8 cellular contexts compared by ENCODE assay signal in genomic region chr5:1641560-1642166, GRCh38.
DNase-seq lines count a peak whose midpoint lies in the region; ATAC-seq, FAIRE-seq and TF ChIP-seq lines count a peak whose summit lies in the region.

No MANE protein-coding gene starts in this region.

- H3K4me1 ChIP-seq in body of pancreas (peaks cover 11% of the 10 kb centered on the region), iPS DF 6.9 (ENCODE audit: control insufficient read depth, insufficient read depth, low read length) (peaks cover 1% of the 10 kb centered on the region)

- TF ChIP-seq POLR2A in GM12892 (IDR thresholded peaks at IDR 0.05; ENCODE audit: low read depth, low read length) (no peak), body of pancreas (IDR thresholded peaks at IDR 0.05) (no peak)

- intact Hi-C loops in body of pancreas (cut with DNase I): no loop called here

- DNase-seq in GM12892 (ENCODE audit: insufficient read length) (peak; percentile 55), NCI-H2107 treated with DMSO at 0.1 percent for 48 hours (lab: John Stamatoyannopoulos, UW; ENCODE audit: unreplicated experiment) (peak; percentile 93), body of pancreas (peak; percentile 82 to 90 (median 86)), iPS DF 6.9 (ENCODE audit: low read depth, low spot score) (peak; percentile 92), OCI-M2 (lab: John Stamatoyannopoulos, UW; ENCODE audit: unreplicated experiment) (no peak)
- DNase-seq in stimulated activated CD4-positive, alpha-beta T cell treated with anti-CD3 and anti-CD28 coated beads, Interleukin-12 subunit alpha, Interleukin-12 subunit beta, amount 100 ng/mL, for 4 hours: peak; percentile 60

- WGBS in body of pancreas, 2 donors: 1% methylated on average over 12 of the region's 12 CpGs
- WGBS in iPS DF 6.9 (ENCODE audit: insufficient coverage, insufficient read length): no CpG with 5 or more reads among the region's 12 CpGs

- peak; percentile 68 to 95 (median 90) for TF ChIP-seq CTCF in body of pancreas (IDR thresholded peaks at IDR 0.05)

- H3K4me3 ChIP-seq in body of pancreas (no peak overlapping the region), iPS DF 6.9 (ENCODE audit: low read length) (no peak overlapping the region)

- FAIRE-seq in GM12892 (lab: Jason Lieb, UNC) (no peak), TTC549 (lab: Jason Lieb, UNC) (peak; percentile 86)

- no peaks in the 10 kb centered on the region for H3K9me3 ChIP-seq in body of pancreas
- no peaks in the 10 kb centered on the region for H3K9me3 ChIP-seq in iPS DF 6.9 (ENCODE audit: control insufficient read depth, insufficient read depth, low read length)

- ATAC-seq in HG03095 (IDR thresholded peaks at IDR 0.05; ENCODE audit: unreplicated experiment): peak; percentile 79
- ATAC-seq in body of pancreas: peak; percentile 77

- no peak overlapping the region for H3K27ac ChIP-seq in body of pancreas
- no peak overlapping the region for H3K27ac ChIP-seq in iPS DF 6.9 (ENCODE audit: low read length)

- H3K36me3 ChIP-seq in body of pancreas (replicated peaks in 1 of 2; ENCODE audit: insufficient read depth in 1 of 2, low read depth in 2 of 2) (no peaks in the 10 kb centered on the region), iPS DF 6.9 (ENCODE audit: control insufficient read depth, insufficient read depth, low read length) (no peaks in the 10 kb centered on the region)

- H3K27me3 ChIP-seq in body of pancreas (peaks cover 0 to 23% of the 10 kb centered on the region in 2 donors), iPS DF 6.9 (ENCODE audit: control insufficient read depth, insufficient read depth, low read length) (peaks cover 11% of the 10 kb centered on the region)
